17 cellular contexts compared by ENCODE assay signal in the genomic region with DNA sequence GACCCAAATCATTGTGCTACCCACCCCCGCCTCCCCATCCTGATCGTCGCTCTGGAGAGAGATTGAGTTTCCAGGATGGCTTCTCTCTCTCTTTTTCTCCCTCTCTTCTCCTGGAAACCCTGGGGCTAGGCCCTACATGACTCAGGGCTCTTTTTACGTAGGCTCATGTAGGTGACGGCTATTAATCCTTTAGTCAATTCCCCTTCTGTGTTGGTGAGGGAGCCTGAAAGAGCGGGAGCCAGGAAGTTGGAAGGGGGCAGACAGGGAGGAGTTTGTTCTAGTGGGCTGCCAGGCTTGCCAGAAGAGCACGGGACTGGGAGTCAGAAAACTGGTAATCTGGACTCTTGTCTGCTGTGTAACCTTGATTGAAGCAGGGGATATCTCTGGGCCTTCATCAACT. TPM values are rescaled to one million over a fixed set of nuclear protein-coding genes. Genes with fewer than 3 reads are reported as not detected.
DNase-seq lines count a peak whose midpoint lies in the region; ATAC-seq and TF ChIP-seq lines count a peak whose summit lies in the region.
"Had no signal": no experiment of that assay in that cellular context is flagged by ENCODE, and none has a peak within 500 bp of the region (broad histone marks: within the 10 kb centered on the region; RNA-seq: fewer than 3 reads in every experiment).

No MANE protein-coding gene starts in this region.

- H3K4me2 ChIP-seq in parathyroid adenoma (ENCODE audit: low read length): no peak overlapping the region

- H3K36me3 Mint-ChIP-seq in CD8-positive, alpha-beta memory T cell: peaks cover 0 to 66% (median 11%) of the 10 kb centered on the region in 3 donors

- H3K27me3 Mint-ChIP-seq in CD8-positive, alpha-beta memory T cell: no peaks in the 10 kb centered on the region
- H3K27me3 Mint-ChIP-seq: B cell had no signal

- no peak for DNase-seq in CD8-positive, alpha-beta memory T cell
- DNase-seq in RPMI7951 (ENCODE audit: low read depth): peak; percentile 68
- no peak for DNase-seq in esophagus squamous epithelium (lab: John Stamatoyannopoulos, UW)
- DNase-seq in NCI-H524 (lab: John Stamatoyannopoulos, UW): no peak
- no peak for DNase-seq in lower lobe of right lung
- no peak for DNase-seq in NCI-H226
- DNase-seq: activated CD4-positive, alpha-beta T cell treated with anti-CD3 and anti-CD28 coated beads for 4 hours; activated gamma-delta T cell; cortex of kidney; GF-D8; mucosa of descending colon; NCI-H446 had no signal

- POLR2A ChIA-PET in CD8-positive, alpha-beta memory T cell (lab: Charles Lee): no interaction called here

- no peaks in the 10 kb centered on the region for H3K9me3 Mint-ChIP-seq in CD8-positive, alpha-beta memory T cell

- H3K36me3 ChIP-seq in CD8-positive, alpha-beta memory T cell (ENCODE audit: insufficient read depth, low read length): peaks cover 10% of the 10 kb centered on the region
- peaks cover 0 to 28% (median 0%) of the 10 kb centered on the region in 3 donors for H3K36me3 ChIP-seq in esophagus squamous epithelium
- H3K36me3 ChIP-seq in parathyroid adenoma (ENCODE audit: control insufficient read depth, insufficient read depth, low read length): no peaks in the 10 kb centered on the region
- H3K36me3 ChIP-seq in lower lobe of right lung: peaks cover 45% of the 10 kb centered on the region

- WGBS in esophagus squamous epithelium, 2 donors: 32 to 35% methylated on average over 5 to 6 of the region's 7 CpGs

- H3K9me3 ChIP-seq in CD8-positive, alpha-beta memory T cell (ENCODE audit: low read length): no peaks in the 10 kb centered on the region
- H3K9me3 ChIP-seq in esophagus squamous epithelium (no peaks in the 10 kb centered on the region), parathyroid adenoma (ENCODE audit: control insufficient read depth, low read length) (no peaks in the 10 kb centered on the region), lower lobe of right lung (no peaks in the 10 kb centered on the region)
- H3K9me3 ChIP-seq: mucosa of descending colon, SJSA1 had no signal

- no peak overlapping the region for H3K4me3 ChIP-seq in CD8-positive, alpha-beta memory T cell (ENCODE audit: low read length)
- H3K4me3 ChIP-seq in esophagus squamous epithelium (no peak overlapping the region), parathyroid adenoma (ENCODE audit: low read depth, low read length) (no peak overlapping the region), lower lobe of right lung (no peak overlapping the region)
- H3K4me3 ChIP-seq: mucosa of descending colon, SJSA1, skin epidermis had no signal

- CTCF ChIA-PET in CD8-positive, alpha-beta memory T cell (lab: Charles Lee): interaction anchor here (1.3 kb wide), 2 partner anchors 38 to 43 kb away, joined by 3 read pairs; no protein-coding TSS in a partner anchor

- H3K4me1 Mint-ChIP-seq in CD8-positive, alpha-beta memory T cell: peaks cover 56 to 84% (median 74%) of the 10 kb centered on the region in 3 donors

- H3K9ac ChIP-seq in parathyroid adenoma: no peak overlapping the region

- peaks cover 3% of the 10 kb centered on the region for H3K79me2 ChIP-seq in parathyroid adenoma

- TF ChIP-seq CTCF in esophagus squamous epithelium (IDR thresholded peaks at IDR 0.05): no peak
- no peak for TF ChIP-seq CTCF in parathyroid adenoma (IDR thresholded peaks at IDR 0.05)
- no peak for TF ChIP-seq CTCF in lower lobe of right lung (IDR thresholded peaks at IDR 0.05)

- H3K27ac Mint-ChIP-seq in CD8-positive, alpha-beta memory T cell: peak overlapping the region; percentile 5 to 89 (median 64)
- H3K27ac Mint-ChIP-seq: B cell had no signal

- H3K27ac ChIP-seq in CD8-positive, alpha-beta memory T cell (ENCODE audit: low read depth, low read length): peak overlapping the region; percentile 20
- H3K27ac ChIP-seq in esophagus squamous epithelium (peak overlapping the region; percentile 55 to 87 (median 76)), parathyroid adenoma (no peak overlapping the region), lower lobe of right lung (no peak overlapping the region)
- H3K27ac ChIP-seq: SJSA1 had no signal

- H3K4me3 Mint-ChIP-seq in CD8-positive, alpha-beta memory T cell: no peak overlapping the region
- H3K4me3 Mint-ChIP-seq: B cell had no signal

- peaks cover 37% of the 10 kb centered on the region for H3K4me1 ChIP-seq in CD8-positive, alpha-beta memory T cell (ENCODE audit: insufficient read depth, low read length)
- peaks cover 36 to 89% (median 59%) of the 10 kb centered on the region in 3 donors for H3K4me1 ChIP-seq in esophagus squamous epithelium
- H3K4me1 ChIP-seq in parathyroid adenoma: peaks cover 7% of the 10 kb centered on the region
- peaks cover 47% of the 10 kb centered on the region for H3K4me1 ChIP-seq in lower lobe of right lung

- H3K27me3 ChIP-seq in CD8-positive, alpha-beta memory T cell (ENCODE audit: insufficient read depth, low read length, poor library complexity, severe bottlenecking): no peaks in the 10 kb centered on the region
- H3K27me3 ChIP-seq in esophagus squamous epithelium (no peaks in the 10 kb centered on the region), parathyroid adenoma (ENCODE audit: control insufficient read depth, insufficient read depth, low read length) (no peaks in the 10 kb centered on the region), lower lobe of right lung (ENCODE audit: low read depth) (no peaks in the 10 kb centered on the region)
- H3K27me3 ChIP-seq: SJSA1 had no signal

- ATAC-seq in HG03095 (IDR thresholded peaks at IDR 0.05; ENCODE audit: unreplicated experiment) (no peak), lower lobe of right lung (no peak)
- ATAC-seq: mucosa of descending colon had no signal

- intact Hi-C loops in esophagus squamous epithelium (cut with DNase I): no loop called here
- intact Hi-C loops in lower lobe of right lung (cut with DNase I): no loop called here

- no peak for TF ChIP-seq POLR2A in esophagus squamous epithelium (IDR thresholded peaks at IDR 0.05)

- peak overlapping the region; percentile 60 for H2AFZ ChIP-seq in parathyroid adenoma

RNA-seq across cellular contexts. Expression of gene ATP2B4, which starts 9.7 kb away (rescaled TPM):
- 10 to 100 TPM; 26.8 to 28.9 TPM for total RNA-seq in CD8-positive, alpha-beta memory T cell
- polyA plus RNA-seq in CD8-positive, alpha-beta memory T cell: 37.7 TPM
- total RNA-seq in RPMI7951 (2014; rRNA removed; shearing (Covaris generic)): 30.4 and 36.5 TPM in 2 replicates
- total RNA-seq in esophagus squamous epithelium (10 to 100 TPM; 23.7 to 58.9 (median 39.2) TPM), lower lobe of right lung (92.3 TPM)

Comparison
In these comparisons a context has a peak if more than half of its experiments do, and no peak if none do; other contexts are left out.
1. H3K27ac ChIP-seq: peak in CD8-positive, alpha-beta memory T cell (single experiment) and esophagus squamous epithelium (4 of 4); none in parathyroid adenoma (single experiment) and lower lobe of right lung (single experiment).